ENCODE assay signal across 10 cellular contexts in the genomic region with DNA sequence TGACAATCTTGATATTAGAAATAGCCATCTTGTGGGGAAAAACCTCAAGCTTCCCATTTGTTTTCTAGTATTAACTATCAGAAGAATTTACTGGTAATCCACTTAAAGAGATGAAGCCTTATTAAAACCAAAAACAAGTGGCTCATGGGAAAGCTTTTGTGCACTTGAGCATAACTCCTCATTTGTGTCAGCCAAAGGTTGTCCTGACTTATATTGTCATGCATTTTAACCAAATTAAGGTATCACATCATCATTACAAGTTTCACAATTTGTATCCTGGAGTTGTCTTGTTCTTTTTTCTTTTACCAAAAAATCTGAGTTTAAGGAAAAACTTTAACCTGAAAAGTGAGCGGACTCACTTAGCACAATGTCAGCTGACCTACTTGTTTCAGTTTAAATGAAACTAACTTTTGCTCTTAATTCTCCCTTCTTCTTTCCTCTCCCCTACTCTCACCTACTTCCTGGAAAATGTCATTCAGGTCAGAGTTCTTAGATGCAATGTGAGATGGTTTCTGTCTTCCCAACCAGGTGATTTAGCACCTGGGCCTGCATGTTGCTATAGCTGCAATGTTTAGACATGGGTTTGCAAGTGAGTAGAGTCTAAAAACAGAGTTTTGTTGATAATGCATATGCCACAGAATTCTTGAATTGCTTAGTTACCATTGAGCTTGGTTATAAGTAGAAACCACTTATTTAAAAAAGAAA.
DNase-seq lines count a peak whose midpoint lies in the region; ATAC-seq and TF ChIP-seq lines count a peak whose summit lies in the region.
"Had no signal": no experiment of that assay in that cellular context is flagged by ENCODE, and none has a peak within 500 bp of the region (broad histone marks: within the 10 kb centered on the region; RNA-seq: fewer than 3 reads in every experiment).

No MANE protein-coding gene starts in this region.

- H3K36me3 Mint-ChIP-seq in activated naive CD4-positive, alpha-beta T cell treated with anti-CD3 and anti-CD28 coated beads, Interleukin-2, amount 50 U/mL, for 24 hours, result no peaks in the 10 kb centered on the region
- H3K36me3 Mint-ChIP-seq in type B pancreatic cell, result no peaks in the 10 kb centered on the region

- ATAC-seq in HG02885 (IDR thresholded peaks at IDR 0.05; ENCODE audit: poor library complexity, unreplicated experiment) (peak; percentile 48), HG03439 (IDR thresholded peaks at IDR 0.05; ENCODE audit: unreplicated experiment) (no peak)

- no peak for TF ChIP-seq CTCF in type B pancreatic cell (conservative IDR thresholded peaks at IDR 0.05)

- peaks cover 25% of the 10 kb centered on the region for H3K4me1 Mint-ChIP-seq in activated naive CD4-positive, alpha-beta T cell treated with anti-CD3 and anti-CD28 coated beads, Interleukin-2, amount 50 U/mL, for 24 hours
- H3K4me1 Mint-ChIP-seq in type B pancreatic cell (ENCODE audit: unreplicated experiment), result peaks cover 3% of the 10 kb centered on the region

- peak overlapping the region; percentile 92 for H3K27ac Mint-ChIP-seq in activated naive CD4-positive, alpha-beta T cell treated with anti-CD3 and anti-CD28 coated beads, Interleukin-2, amount 50 U/mL, for 24 hours
- peak overlapping the region; percentile 42 for H3K27ac Mint-ChIP-seq in type B pancreatic cell

- no peak for DNase-seq in activated naive CD4-positive, alpha-beta T cell treated with Interleukin-2 at 50 U/mL for 16 hours
- DNase-seq in RPMI8226, result peak; percentile 67
- DNase-seq in type B pancreatic cell (ENCODE audit: extremely low spot score, unreplicated experiment), result no peak
- no peak for DNase-seq in NCI-H1048 (lab: John Stamatoyannopoulos, UW)
- no peak for DNase-seq in mucosa of gallbladder (ENCODE audit: low spot score)
- DNase-seq: GOT3, NCI-H1694 treated with DMSO at 0.1 percent for 48 hours had no signal

- H3K4me3 Mint-ChIP-seq in activated naive CD4-positive, alpha-beta T cell treated with anti-CD3 and anti-CD28 coated beads, Interleukin-2, amount 50 U/mL, for 24 hours, result peak overlapping the region; percentile 44
- no peak overlapping the region for H3K4me3 Mint-ChIP-seq in type B pancreatic cell

- no peaks in the 10 kb centered on the region for H3K9me3 Mint-ChIP-seq in activated naive CD4-positive, alpha-beta T cell treated with anti-CD3 and anti-CD28 coated beads, Interleukin-2, amount 50 U/mL, for 24 hours
- no peaks in the 10 kb centered on the region for H3K9me3 Mint-ChIP-seq in type B pancreatic cell

- H3K27me3 Mint-ChIP-seq in activated naive CD4-positive, alpha-beta T cell treated with anti-CD3 and anti-CD28 coated beads, Interleukin-2, amount 50 U/mL, for 24 hours, result no peaks in the 10 kb centered on the region
- H3K27me3 Mint-ChIP-seq in type B pancreatic cell, result no peaks in the 10 kb centered on the region
